ENCODE assay signal across 23 cellular contexts in genomic region chr11:76282106-76282630, GRCh38.
"Had no signal": no experiment of that assay in that cellular context is flagged by ENCODE, and none has a peak within 500 bp of the region (broad histone marks: within the 10 kb centered on the region; RNA-seq: fewer than 3 reads in every experiment).

No MANE protein-coding gene starts in this region.

- H3K4me3 Mint-ChIP-seq: activated naive CD4-positive, alpha-beta T cell treated with anti-CD3 and anti-CD28 coated beads, Interleukin-2, amount 50 U/mL, for 24 hours; endodermal cell; nephron; stimulated activated naive B cell treated with anti-CD40 and anti-IgM and Interleukin-4, amounts not matched to agents 10 μg/mL and 1 μg/mL and 100 μg/mL, for 72 hours; T-helper 17 cell; type B pancreatic cell had no signal

- H3K9me3 Mint-ChIP-seq: activated naive CD4-positive, alpha-beta T cell treated with anti-CD3 and anti-CD28 coated beads, Interleukin-2, amount 50 U/mL, for 24 hours; endodermal cell; nephron; stimulated activated naive B cell treated with anti-CD40 and anti-IgM and Interleukin-4, amounts not matched to agents 10 μg/mL and 1 μg/mL and 100 μg/mL, for 72 hours; type B pancreatic cell had no signal

- H3K4me1 ChIP-seq: ascending aorta, esophagus squamous epithelium, gastrocnemius medialis had no signal

- H3K27me3 Mint-ChIP-seq: activated naive CD4-positive, alpha-beta T cell treated with anti-CD3 and anti-CD28 coated beads, Interleukin-2, amount 50 U/mL, for 24 hours; T-helper 17 cell had no signal

- H3K27ac Mint-ChIP-seq: activated naive CD4-positive, alpha-beta T cell treated with anti-CD3 and anti-CD28 coated beads, Interleukin-2, amount 50 U/mL, for 24 hours; endodermal cell; stimulated activated naive B cell treated with anti-CD40 and anti-IgM and Interleukin-4, amounts not matched to agents 10 μg/mL and 1 μg/mL and 100 μg/mL, for 72 hours; T-helper 17 cell; type B pancreatic cell had no signal

- H3K36me3 Mint-ChIP-seq: activated naive CD4-positive, alpha-beta T cell treated with anti-CD3 and anti-CD28 coated beads, Interleukin-2, amount 50 U/mL, for 24 hours; stimulated activated naive B cell treated with anti-CD40 and anti-IgM and Interleukin-4, amounts not matched to agents 10 μg/mL and 1 μg/mL and 100 μg/mL, for 72 hours; type B pancreatic cell had no signal

- H3K27ac ChIP-seq: adrenal gland, ascending aorta, coronary artery, esophagus squamous epithelium, gastrocnemius medialis, thoracic aorta had no signal

- H3K4me3 ChIP-seq: adrenal gland, ascending aorta, coronary artery, esophagus squamous epithelium, gastrocnemius medialis, thoracic aorta had no signal

- H3K27me3 ChIP-seq: adrenal gland, ascending aorta, gastrocnemius medialis had no signal

- DNase-seq: activated CD4-positive, alpha-beta T cell treated with anti-CD3 and anti-CD28 coated beads for 48 hours; activated gamma-delta T cell treated with Interleukin-2 at 50 U/mL for 16 hours; activated T-cell treated with anti-CD3 and anti-CD28 coated beads, Interleukin-2, amount 50 U/mL, for 1 hour; adrenal gland; endodermal cell; esophagus squamous epithelium; gastrocnemius medialis; head of caudate nucleus; hypothalamus; left ventricle myocardium superior; nucleus accumbens; small intestine; stimulated activated CD4-positive, alpha-beta T cell treated with anti-CD3 and anti-CD28 coated beads, Interleukin-2, amount 100 ng/mL, for 24 hours; stimulated activated naive B cell treated with anti-CD40 and anti-IgM and Interleukin-4, amounts not matched to agents 10 μg/mL and 1 μg/mL and 100 μg/mL, for 72 hours; SW 1271; T-helper 17 cell had no signal

- ATAC-seq: gastrocnemius medialis; left ventricle myocardium superior; sciatic nerve; stimulated activated naive B cell treated with anti-CD40 and anti-IgM and Interleukin-4, amounts not matched to agents 10 μg/mL and 1 μg/mL and 100 μg/mL, for 72 hours; T-helper 17 cell had no signal

- H3K9me3 ChIP-seq: adrenal gland, ascending aorta, esophagus squamous epithelium, gastrocnemius medialis, thoracic aorta had no signal

- H3K36me3 ChIP-seq: adrenal gland, ascending aorta, esophagus squamous epithelium, gastrocnemius medialis, thoracic aorta had no signal

- FAIRE-seq: small intestine had no signal
